In genomic region chr17:81487487-81488275, GRCh38 we compare ENCODE assay signal across 7 cellular contexts. TPM values are rescaled to one million over a fixed set of nuclear protein-coding genes. Genes with fewer than 3 reads are reported as not detected.
A peak's percentile ranks its signal among the peaks of the same experiment; 100 is the strongest.
DNase-seq lines count a peak whose midpoint lies in the region; ATAC-seq and TF ChIP-seq lines count a peak whose summit lies in the region.

No MANE protein-coding gene starts in this region.

- H3K27ac ChIP-seq in left ventricle myocardium inferior (replicated peaks), result peak overlapping the region; percentile 93

- H3K36me3 ChIP-seq in adipocyte (ENCODE audit: control insufficient read depth, insufficient read depth, low read length, severe bottlenecking) (no peaks in the 10 kb centered on the region), left ventricle myocardium inferior (no peaks in the 10 kb centered on the region)

- intact Hi-C loops in left ventricle myocardium inferior (cut with micrococcal nuclease), result no loop called here
- intact Hi-C loops in posterior vena cava (cut with DNase I), result loop anchor here in 1 of 2 donors (10.0 kb wide), 1 partner anchor 193 kb away; the partner anchor contains the start of gene SLC38A10

- H3K27me3 ChIP-seq in adipocyte (replicated peaks; ENCODE audit: control insufficient read depth, insufficient read depth, low read length) (peaks cover 17% of the 10 kb centered on the region), left ventricle myocardium inferior (ENCODE audit: low read depth) (peaks cover 7% of the 10 kb centered on the region)

- peak; percentile 79 for TF ChIP-seq POLR2A in GM18505 (IDR thresholded peaks at IDR 0.05; ENCODE audit: borderline replicate concordance, extremely low read depth, insufficient read depth, insufficient read length)

- peaks cover 12% of the 10 kb centered on the region for H3K4me1 ChIP-seq in adipocyte (ENCODE audit: control insufficient read depth, insufficient read depth, low read length)
- peaks cover 49% of the 10 kb centered on the region for H3K4me1 ChIP-seq in left ventricle myocardium inferior

- no peak for TF ChIP-seq CTCF in left ventricle myocardium inferior (IDR thresholded peaks at IDR 0.05; ENCODE audit: borderline replicate concordance)

- no peak for ATAC-seq in GM18505 (IDR thresholded peaks at IDR 0.05; ENCODE audit: unreplicated experiment)
- peak; percentile 84 for ATAC-seq in SK-N-SH treated with all-trans-retinoic acid at 6 μM for 48 hours

- peak overlapping the region; percentile 77 for H3K4me3 ChIP-seq in adipocyte (ENCODE audit: low read length)
- H3K4me3 ChIP-seq in left ventricle myocardium inferior, result peak overlapping the region; percentile 84

- H3K9me3 ChIP-seq in adipocyte (ENCODE audit: control insufficient read depth, low read length), result no peaks in the 10 kb centered on the region
- no peaks in the 10 kb centered on the region for H3K9me3 ChIP-seq in left ventricle myocardium inferior (replicated peaks)

- peak overlapping the region; percentile 88 for H3K9ac ChIP-seq in adipocyte (ENCODE audit: low read length)

- peak; percentile 67 for DNase-seq in KG1 (lab: John Stamatoyannopoulos, UW)
- peak; percentile 94 for DNase-seq in adipocyte (ENCODE audit: low read depth)
- peak; percentile 85 for DNase-seq in left ventricle myocardium inferior
- DNase-seq in posterior vena cava (ENCODE audit: low spot score), result peak; percentile 92
- peak; percentile 70 for DNase-seq in ureter (ENCODE audit: low spot score)

TF ChIP-seq in SK-N-SH treated with all-trans-retinoic acid at 6 μM for 48 hours, 23 proteins besides CTCF, POLR2A, EP300 and RAD21:
- TF ChIP-seq ZNF70 (CRISPR knock-in tag; IDR thresholded peaks at IDR 0.05) (no peak), TCF4 (CRISPR knock-in tag; IDR thresholded peaks at IDR 0.05; ENCODE audit: borderline replicate concordance) (no peak), ARNTL (CRISPR knock-in tag; IDR thresholded peaks at IDR 0.05; ENCODE audit: borderline replicate concordance, low read depth) (no peak), ZNF8 (CRISPR knock-in tag; IDR thresholded peaks at IDR 0.05) (no peak), ZFP3 (CRISPR knock-in tag; IDR thresholded peaks at IDR 0.05) (no peak), CSRNP3 (CRISPR knock-in tag; IDR thresholded peaks at IDR 0.05) (no peak), ZFP30 (CRISPR knock-in tag; IDR thresholded peaks at IDR 0.05) (no peak), TSHZ2 (CRISPR knock-in tag; IDR thresholded peaks at IDR 0.05) (no peak), CREB5 (CRISPR knock-in tag; IDR thresholded peaks at IDR 0.05; ENCODE audit: low read depth) (no peak), ZC3H10 (CRISPR knock-in tag; IDR thresholded peaks at IDR 0.05) (no peak), PPARA (CRISPR knock-in tag; IDR thresholded peaks at IDR 0.05; ENCODE audit: borderline replicate concordance) (no peak), POU6F1 (CRISPR knock-in tag; IDR thresholded peaks at IDR 0.05; ENCODE audit: borderline replicate concordance, low read depth) (no peak), CSDC2 (CRISPR knock-in tag; IDR thresholded peaks at IDR 0.05) (no peak), SNAI2 (CRISPR knock-in tag; IDR thresholded peaks at IDR 0.05) (no peak), ISL1 (CRISPR knock-in tag; IDR thresholded peaks at IDR 0.05) (no peak), RARB (CRISPR knock-in tag; IDR thresholded peaks at IDR 0.05) (no peak), ESRRG (CRISPR knock-in tag; IDR thresholded peaks at IDR 0.05) (no peak), ZNF565 (CRISPR knock-in tag; conservative IDR thresholded peaks at IDR 0.05; ENCODE audit: low read depth) (no peak), BACH2 (CRISPR knock-in tag; IDR thresholded peaks at IDR 0.05; ENCODE audit: borderline replicate concordance) (no peak)

RNA-seq across cellular contexts. Expression of gene ACTG1, which starts 24.9 kb away (rescaled TPM):
- total RNA-seq in left ventricle myocardium inferior (342 TPM), posterior vena cava (1,000 to 10,000 TPM; 1,410 to 1,809 TPM), ureter (3,857 TPM)

RNA-seq across cellular contexts. Expression of gene FSCN2, which starts 40.5 kb away (rescaled TPM):
- total RNA-seq in left ventricle myocardium inferior (0.38 TPM), posterior vena cava (1 to 10 TPM; 1.6 to 2.0 TPM), ureter (4.2 TPM)
